In genomic region chr3:112376996-112377395, GRCh38 we compare ENCODE assay signal across 14 cellular contexts. TPM values are rescaled to one million over a fixed set of nuclear protein-coding genes. Genes with fewer than 3 reads are reported as not detected.
A peak's percentile ranks its signal among the peaks of the same experiment; 100 is the strongest.
DNase-seq lines count a peak whose midpoint lies in the region; ATAC-seq, FAIRE-seq and TF ChIP-seq lines count a peak whose summit lies in the region.
"Had no signal": no experiment of that assay in that cellular context is flagged by ENCODE, and none has a peak within 500 bp of the region (broad histone marks: within the 10 kb centered on the region; RNA-seq: fewer than 3 reads in every experiment).

No MANE protein-coding gene starts in this region.

- intact Hi-C loops in transverse colon (cut with DNase I; ENCODE audit: low total_unique reads), result no loop called here

- ATAC-seq in GM21381 (IDR thresholded peaks at IDR 0.05; ENCODE audit: unreplicated experiment), result no peak
- ATAC-seq: activated CD8-positive, alpha-beta T cell treated with anti-CD3 and anti-CD28 coated beads, Interleukin-2, amount 10 ng/mL, durations not matched to agents 7 days and 5 days had no signal

- no peak for TF ChIP-seq POLR2A in transverse colon (IDR thresholded peaks at IDR 0.05)

- no peak for TF ChIP-seq EP300 in transverse colon (IDR thresholded peaks at IDR 0.05; ENCODE audit: low read depth)

- H3K9me3 ChIP-seq in transverse colon, result no peaks in the 10 kb centered on the region
- H3K9me3 ChIP-seq: esophagus muscularis mucosa had no signal

- FAIRE-seq in D721Med (lab: Jason Lieb, UNC), result no peak

- H3K4me3 ChIP-seq in foreskin fibroblast (ENCODE audit: low read depth in 1 of 2, low read length in 2 of 2) (no peak overlapping the region), transverse colon (no peak overlapping the region)
- H3K4me3 ChIP-seq: esophagus muscularis mucosa had no signal

- TF ChIP-seq CTCF in foreskin fibroblast (IDR thresholded peaks at IDR 0.05; ENCODE audit: low read depth, low read length), result no peak
- no peak for TF ChIP-seq CTCF in transverse colon (IDR thresholded peaks at IDR 0.05)
- no peak for TF ChIP-seq CTCF in D721Med (IDR thresholded peaks at IDR 0.05; ENCODE audit: insufficient read depth, missing control alignments)

- no peaks in the 10 kb centered on the region for H3K27me3 ChIP-seq in transverse colon

- DNase-seq in HCEC 1CT (peak; percentile 39), SIG-M5 treated with dmso at 0.1 percent for 504 hours (lab: John Stamatoyannopoulos, UW; ENCODE audit: unreplicated experiment) (peak; percentile 92), foreskin fibroblast (peak; percentile 67 to 77), pulmonary artery endothelial cell (ENCODE audit: low read depth, low spot score) (peak; percentile 67), T-helper 2 cell (no peak), transverse colon (no peak), D721Med (ENCODE audit: insufficient read length, low spot score) (no peak)
- DNase-seq: activated CD8-positive, alpha-beta T cell treated with anti-CD3 and anti-CD28 coated beads, Interleukin-2, amount 10 ng/mL, durations not matched to agents 7 days and 5 days; amniotic stem cell; NCI-H146; stimulated activated CD4-positive, alpha-beta T cell treated with anti-CD3 and anti-CD28 coated beads, Interleukin-15, amount 100 ng/mL, for 24 hours; stimulated activated naive CD4-positive, alpha-beta T cell treated with Interleukin-2 at 50 U/mL for 16 hours had no signal

- no peak overlapping the region for H3K27ac ChIP-seq in transverse colon

- H3K36me3 ChIP-seq in transverse colon, result no peaks in the 10 kb centered on the region
- H3K36me3 ChIP-seq: esophagus muscularis mucosa had no signal

- in situ Hi-C loops in transverse colon (cut with MboI; ENCODE audit: low pct_ligation_motif_present in 1 of 4, low pct_unique_long_range_greater_than_20kb in 1 of 4, low sequenced_read_pairs in 3 of 4), result no loop called here

- 44 to 69% methylated on average over 1 of the region's 1 CpG for WGBS in transverse colon (ENCODE audit: low coverage in 1 of 2), 2 donors

- peaks cover 0 to 16% (median 0%) of the 10 kb centered on the region in 4 donors for H3K4me1 ChIP-seq in transverse colon

RNA-seq across cellular contexts. Expression of gene CD200, which starts 44.0 kb away (rescaled TPM):
- 0.95 and 8.1 TPM in 2 replicates for total RNA-seq in pulmonary artery endothelial cell
- 1 to 10 TPM in 3 of 4 donors, not detected in 1; 1.1 to 4.1 (median 3.6) TPM for total RNA-seq in transverse colon

Comparison
In these comparisons a context has a peak if more than half of its experiments do, and no peak if none do; other contexts are left out.
1. DNase-seq: peak in HCEC 1CT (single experiment), SIG-M5 treated with dmso at 0.1 percent for 504 hours (single experiment), foreskin fibroblast (2 of 2) and pulmonary artery endothelial cell (single experiment); none in T-helper 2 cell (0 of 5), transverse colon (single experiment) and D721Med (single experiment).